8 cellular contexts compared by ENCODE assay signal in the genomic region with DNA sequence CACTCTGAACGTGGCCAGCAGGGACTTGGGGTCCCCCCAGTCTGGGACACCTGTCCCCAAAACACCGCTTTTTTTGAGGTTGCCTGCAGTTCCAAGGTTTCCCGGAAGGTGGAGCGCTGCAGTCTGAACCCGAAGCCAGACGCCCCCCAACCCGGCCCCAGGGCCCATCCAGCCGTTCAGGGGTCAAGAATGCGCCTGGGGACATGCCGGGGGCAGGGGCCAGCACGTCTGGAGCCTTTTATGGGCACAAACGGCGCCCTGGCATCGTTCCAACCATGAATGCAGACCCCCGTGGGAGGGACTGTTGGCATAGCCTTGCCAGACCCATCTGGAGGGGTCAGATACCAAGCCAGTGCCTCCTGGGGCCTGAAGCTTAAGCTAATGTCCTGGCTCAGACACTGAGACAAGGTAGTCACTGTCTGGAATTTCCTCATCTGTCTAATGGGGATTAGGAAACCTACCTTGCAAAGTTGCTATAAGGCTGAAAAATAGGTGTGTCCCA. TPM values are rescaled to one million over a fixed set of nuclear protein-coding genes. Genes with fewer than 3 reads are reported as not detected.
DNase-seq lines count a peak whose midpoint lies in the region; ATAC-seq and TF ChIP-seq lines count a peak whose summit lies in the region.

No MANE protein-coding gene starts in this region.

- H3K36me3 Mint-ChIP-seq in activated T-cell treated with anti-CD3 and anti-CD28 coated beads, Interleukin-2, amount 50 U/mL, for 4 hours (ENCODE audit: insufficient read depth): no peaks in the 10 kb centered on the region

- no peak for ATAC-seq in activated T-cell treated with anti-CD3 and anti-CD28 coated beads, Interleukin-2, amount 50 U/mL, for 4 hours
- ATAC-seq in GM21529 (IDR thresholded peaks at IDR 0.05; ENCODE audit: unreplicated experiment): no peak

- H3K27me3 Mint-ChIP-seq in activated T-cell treated with anti-CD3 and anti-CD28 coated beads, Interleukin-2, amount 50 U/mL, for 4 hours (ENCODE audit: low read depth): peaks cover 23% of the 10 kb centered on the region

- no peak overlapping the region for H3K4me3 Mint-ChIP-seq in activated T-cell treated with anti-CD3 and anti-CD28 coated beads, Interleukin-2, amount 50 U/mL, for 4 hours

- no peaks in the 10 kb centered on the region for H3K9me3 Mint-ChIP-seq in activated T-cell treated with anti-CD3 and anti-CD28 coated beads, Interleukin-2, amount 50 U/mL, for 4 hours

- peak; percentile 23; the same call in 1 of the 2 replicates for TF ChIP-seq CTCF in LNCaP clone FGC (IDR thresholded peaks at IDR 0.05; ENCODE audit: control insufficient read depth, extremely low read depth, insufficient read depth)
- TF ChIP-seq CTCF in fibroblast of villous mesenchyme (IDR thresholded peaks at IDR 0.05; ENCODE audit: insufficient read depth, low read depth, low read length): peak; percentile 78

- DNase-seq in COLO668 (lab: John Stamatoyannopoulos, UW; ENCODE audit: unreplicated experiment) (peak; percentile 13), LNCaP clone FGC (ENCODE audit: low read depth) (no peak), fibroblast of villous mesenchyme (ENCODE audit: low read depth) (no peak), GDM1 (lab: John Stamatoyannopoulos, UW) (no peak), SIG-M5 treated with dmso at 0.1 percent for 504 hours (lab: John Stamatoyannopoulos, UW; ENCODE audit: unreplicated experiment) (no peak)
- peak; percentile 59 for DNase-seq in activated T-cell treated with anti-CD3 and anti-CD28 coated beads, Interleukin-2, amount 50 U/mL, for 4 hours
- peak; percentile 65 for DNase-seq in stimulated activated CD4-positive, alpha-beta T cell treated with anti-CD3 and anti-CD28 coated beads, Interleukin-4, amount 100 ng/mL, for 1 hour

- no peak overlapping the region for H3K4me3 ChIP-seq in LNCaP clone FGC (ENCODE audit: low read depth, low read length)
- no peak overlapping the region for H3K4me3 ChIP-seq in fibroblast of villous mesenchyme (ENCODE audit: low read depth, low read length)

- H3K4me1 Mint-ChIP-seq in activated T-cell treated with anti-CD3 and anti-CD28 coated beads, Interleukin-2, amount 50 U/mL, for 4 hours (ENCODE audit: low read depth): peaks cover 24% of the 10 kb centered on the region

RNA-seq across cellular contexts. Expression of a gene that starts 6.9 kb away (rescaled TPM):
- under 1 TPM; 0.15 to 0.27 (median 0.24) TPM for total RNA-seq in activated T-cell treated with anti-CD3 and anti-CD28 coated beads, Interleukin-2, amount 50 U/mL, for 4 hours
- total RNA-seq in fibroblast of villous mesenchyme: 1.3 and 2.9 TPM in 2 replicates

RNA-seq across cellular contexts. Expression of a gene that starts 7.2 kb away (rescaled TPM):
- total RNA-seq in activated T-cell treated with anti-CD3 and anti-CD28 coated beads, Interleukin-2, amount 50 U/mL, for 4 hours: 10 to 100 TPM; 89.9 to 98.7 (median 92.9) TPM
- 60.5 and 61.5 TPM in 2 replicates for total RNA-seq in fibroblast of villous mesenchyme

RNA-seq across cellular contexts. Expression of a gene that starts 33.4 kb away (rescaled TPM):
- 10 to 100 TPM; 36.3 to 47.1 (median 39.9) TPM for total RNA-seq in activated T-cell treated with anti-CD3 and anti-CD28 coated beads, Interleukin-2, amount 50 U/mL, for 4 hours
- 16.0 and 18.4 TPM in 2 replicates for total RNA-seq in fibroblast of villous mesenchyme

RNA-seq across cellular contexts. Expression of a gene that starts 55.5 kb away (rescaled TPM):
- total RNA-seq in activated T-cell treated with anti-CD3 and anti-CD28 coated beads, Interleukin-2, amount 50 U/mL, for 4 hours: 10 to 100 TPM; 74.2 to 95.4 (median 87.4) TPM
- total RNA-seq in fibroblast of villous mesenchyme: 4.5 and 5.6 TPM in 2 replicates

RNA-seq across cellular contexts. Expression of a gene that starts 58.4 kb away (rescaled TPM):
- 10 to 100 TPM; 15.3 to 19.8 (median 19.7) TPM for total RNA-seq in activated T-cell treated with anti-CD3 and anti-CD28 coated beads, Interleukin-2, amount 50 U/mL, for 4 hours
- total RNA-seq in fibroblast of villous mesenchyme: 6.0 and 6.1 TPM in 2 replicates

Comparison
In these comparisons a context has a peak if more than half of its experiments do, and no peak if none do; other contexts are left out.
1. DNase-seq: peak in COLO668 (single experiment), activated T-cell treated with anti-CD3 and anti-CD28 coated beads, Interleukin-2, amount 50 U/mL, for 4 hours (single experiment) and stimulated activated CD4-positive, alpha-beta T cell treated with anti-CD3 and anti-CD28 coated beads, Interleukin-4, amount 100 ng/mL, for 1 hour (single experiment); none in LNCaP clone FGC (single experiment), fibroblast of villous mesenchyme (single experiment), GDM1 (single experiment) and SIG-M5 treated with dmso at 0.1 percent for 504 hours (single experiment).